ENCODE assay signal across 25 cellular contexts in genomic region chr10:119297207-119297968, GRCh38.
DNase-seq lines count a peak whose midpoint lies in the region; ATAC-seq and TF ChIP-seq lines count a peak whose summit lies in the region.
"Had no signal": no experiment of that assay in that cellular context is flagged by ENCODE, and none has a peak within 500 bp of the region (broad histone marks: within the 10 kb centered on the region; RNA-seq: fewer than 3 reads in every experiment).

No MANE protein-coding gene starts in this region.

- intact Hi-C loops in heart left ventricle (cut with DNase I) (loop anchor here in 2 of 10 donors (5.0 kb wide), 2 partner anchors 40 to 90 kb away; partner anchors contain the start of gene GRK5 (in 1 of the 2)), transverse colon (cut with DNase I; ENCODE audit: low total_unique reads) (no loop called here)

- H3K4me3 Mint-ChIP-seq in activated naive CD8-positive, alpha-beta T cell treated with anti-CD3 and anti-CD28 coated beads, Interleukin-2, amount 10 ng/mL, durations not matched to agents 7 days and 5 days = no peak overlapping the region
- H3K4me3 Mint-ChIP-seq in activated naive CD8-positive, alpha-beta T cell treated with anti-CD3 and anti-CD28 coated beads, Interleukin-2, amount 50 U/mL, for 24 hours = no peak overlapping the region
- no peak overlapping the region for H3K4me3 Mint-ChIP-seq in WTC11
- H3K4me3 Mint-ChIP-seq: activated CD8-positive, alpha-beta memory T cell treated with anti-CD3 and anti-CD28 coated beads, Interleukin-2, amount 10 ng/mL, durations not matched to agents 7 days and 5 days; activated T-cell treated with anti-CD3 and anti-CD28 coated beads, Interleukin-2, amount 50 U/mL, for 72 hours; immature natural killer cell; neural progenitor cell had no signal

- H3K9me3 Mint-ChIP-seq in activated naive CD8-positive, alpha-beta T cell treated with anti-CD3 and anti-CD28 coated beads, Interleukin-2, amount 10 ng/mL, durations not matched to agents 7 days and 5 days = peaks cover 4% of the 10 kb centered on the region
- H3K9me3 Mint-ChIP-seq in activated naive CD8-positive, alpha-beta T cell treated with anti-CD3 and anti-CD28 coated beads, Interleukin-2, amount 50 U/mL, for 24 hours = peaks cover 11% of the 10 kb centered on the region
- H3K9me3 Mint-ChIP-seq in WTC11 = peaks cover 26% of the 10 kb centered on the region
- H3K9me3 Mint-ChIP-seq: activated T-cell treated with anti-CD3 and anti-CD28 coated beads, Interleukin-2, amount 50 U/mL, for 72 hours had no signal

- H3K36me3 Mint-ChIP-seq in activated naive CD8-positive, alpha-beta T cell treated with anti-CD3 and anti-CD28 coated beads, Interleukin-2, amount 10 ng/mL, durations not matched to agents 7 days and 5 days = peaks cover 19% of the 10 kb centered on the region
- H3K36me3 Mint-ChIP-seq in activated naive CD8-positive, alpha-beta T cell treated with anti-CD3 and anti-CD28 coated beads, Interleukin-2, amount 50 U/mL, for 24 hours (ENCODE audit: low read depth) = peaks cover 8% of the 10 kb centered on the region
- H3K36me3 Mint-ChIP-seq in WTC11 = peaks cover 3% of the 10 kb centered on the region

- ATAC-seq in activated naive CD8-positive, alpha-beta T cell treated with anti-CD3 and anti-CD28 coated beads, Interleukin-2, amount 10 ng/mL, durations not matched to agents 7 days and 5 days (ENCODE audit: low read depth) = no peak
- no peak for ATAC-seq in activated naive CD8-positive, alpha-beta T cell treated with anti-CD3 and anti-CD28 coated beads, Interleukin-2, amount 50 U/mL, for 24 hours
- peak; percentile 69 to 83 (median 82) for ATAC-seq in heart left ventricle
- ATAC-seq in WTC11 = no peak
- ATAC-seq: activated CD8-positive, alpha-beta memory T cell treated with anti-CD3 and anti-CD28 coated beads, Interleukin-2, amount 10 ng/mL, durations not matched to agents 7 days and 5 days; activated T-cell treated with anti-CD3 and anti-CD28 coated beads, Interleukin-2, amount 50 U/mL, for 72 hours; mucosa of descending colon had no signal

- no peak for DNase-seq in activated naive CD8-positive, alpha-beta T cell treated with anti-CD3 and anti-CD28 coated beads, Interleukin-2, amount 10 ng/mL, durations not matched to agents 7 days and 5 days
- no peak for DNase-seq in activated naive CD8-positive, alpha-beta T cell treated with anti-CD3 and anti-CD28 coated beads, Interleukin-2, amount 50 U/mL, for 24 hours
- peak in 3 of 5 donors; percentile 36 to 75 (median 69) for DNase-seq in heart left ventricle
- no peak for DNase-seq in transverse colon
- no peak for DNase-seq in ecto neural progenitor cell (ENCODE audit: low spot score)
- DNase-seq in WTC11 (ENCODE audit: low spot score) = no peak
- no peak for DNase-seq in DMS79 (lab: John Stamatoyannopoulos, UW)
- DNase-seq: activated CD4-positive, alpha-beta T cell treated with anti-CD3 and anti-CD28 coated beads, Interleukin-2, amount 50 U/mL, for 1 hour; activated CD8-positive, alpha-beta memory T cell treated with anti-CD3 and anti-CD28 coated beads, Interleukin-2, amount 10 ng/mL, durations not matched to agents 7 days and 5 days; activated naive CD4-positive, alpha-beta T cell treated with anti-CD3 and anti-CD28 coated beads, Interleukin-2, amount 50 U/mL, for 16 hours; activated T-cell treated with anti-CD3 and anti-CD28 coated beads, Interleukin-2, amount 50 U/mL, for 72 hours; COR-L47; foreskin fibroblast; GOT3; hippocampal formation; immature natural killer cell; KG1; mucosa of descending colon; NCI-H526 treated with DMSO at 0.1 percent for 48 hours; T-helper 2 cell had no signal

- H3K4me3 ChIP-seq in heart left ventricle (no peak overlapping the region), muscle layer of colon (ENCODE audit: low read depth in 1 of 2, low read length in 2 of 2) (no peak overlapping the region), transverse colon (no peak overlapping the region)
- H3K4me3 ChIP-seq: ascending aorta, mucosa of descending colon, neural progenitor cell, Peyer's patch had no signal

- peak overlapping the region; percentile 47 for H3K27ac Mint-ChIP-seq in activated naive CD8-positive, alpha-beta T cell treated with anti-CD3 and anti-CD28 coated beads, Interleukin-2, amount 10 ng/mL, durations not matched to agents 7 days and 5 days
- H3K27ac Mint-ChIP-seq in activated naive CD8-positive, alpha-beta T cell treated with anti-CD3 and anti-CD28 coated beads, Interleukin-2, amount 50 U/mL, for 24 hours = no peak overlapping the region
- no peak overlapping the region for H3K27ac Mint-ChIP-seq in WTC11
- H3K27ac Mint-ChIP-seq: activated CD8-positive, alpha-beta memory T cell treated with anti-CD3 and anti-CD28 coated beads, Interleukin-2, amount 10 ng/mL, durations not matched to agents 7 days and 5 days; activated T-cell treated with anti-CD3 and anti-CD28 coated beads, Interleukin-2, amount 50 U/mL, for 72 hours; neural progenitor cell had no signal

- H3K4me1 Mint-ChIP-seq in activated naive CD8-positive, alpha-beta T cell treated with anti-CD3 and anti-CD28 coated beads, Interleukin-2, amount 10 ng/mL, durations not matched to agents 7 days and 5 days = peaks cover 47% of the 10 kb centered on the region
- peaks cover 47% of the 10 kb centered on the region for H3K4me1 Mint-ChIP-seq in activated naive CD8-positive, alpha-beta T cell treated with anti-CD3 and anti-CD28 coated beads, Interleukin-2, amount 50 U/mL, for 24 hours
- H3K4me1 Mint-ChIP-seq in WTC11 = peaks cover 10% of the 10 kb centered on the region; the same call in 1 of the 2 replicates

- peak overlapping the region in 10 of 12 donors; percentile 20 to 74 (median 50) for H3K27ac ChIP-seq in heart left ventricle
- peak overlapping the region; percentile 29 for H3K27ac ChIP-seq in muscle layer of colon (ENCODE audit: low read depth, low read length)
- peak overlapping the region in 3 of 4 donors; percentile 12 to 35 (median 16) for H3K27ac ChIP-seq in transverse colon
- H3K27ac ChIP-seq: neural progenitor cell, VCaP had no signal

- no peak for TF ChIP-seq EP300 in transverse colon (IDR thresholded peaks at IDR 0.05; ENCODE audit: low read depth)

- H3K36me3 ChIP-seq in heart left ventricle = peaks cover 0 to 3% (median 0%) of the 10 kb centered on the region in 9 donors
- no peaks in the 10 kb centered on the region for H3K36me3 ChIP-seq in muscle layer of colon (ENCODE audit: insufficient read depth, low read length)
- no peaks in the 10 kb centered on the region for H3K36me3 ChIP-seq in transverse colon
- H3K36me3 ChIP-seq: neural progenitor cell, Peyer's patch had no signal

- H3K9ac ChIP-seq in muscle layer of colon (ENCODE audit: low read length) = no peak overlapping the region
- H3K9ac ChIP-seq: neural progenitor cell had no signal

- in situ Hi-C loops in transverse colon (cut with MboI; ENCODE audit: low pct_ligation_motif_present in 1 of 4, low pct_unique_long_range_greater_than_20kb in 1 of 4, low sequenced_read_pairs in 3 of 4) = no loop called here

- TF ChIP-seq POLR2A in heart left ventricle (IDR thresholded peaks at IDR 0.05) = no peak
- TF ChIP-seq POLR2A in transverse colon (IDR thresholded peaks at IDR 0.05) = no peak

- WGBS in heart left ventricle, 4 donors = 64 to 73% (median 67%) methylated on average over 5 of the region's 5 CpGs
- WGBS in transverse colon (ENCODE audit: low coverage in 1 of 2), 2 donors = 97 to 100% methylated on average over 3 to 5 of the region's 5 CpGs

- POLR2A ChIA-PET in activated naive CD8-positive, alpha-beta T cell treated with anti-CD3 and anti-CD28 coated beads, Interleukin-2, amount 10 ng/mL, durations not matched to agents 7 days and 5 days (lab: Charles Lee) = interaction anchor here (0.7 to 1.0 kb wide), 2 partner anchors 8 to 26 kb away, joined by 3 to 5 read pairs; no protein-coding TSS in a partner anchor
- POLR2A ChIA-PET in WTC11 (lab: Charles Lee) = no interaction called here

- H3K9me3 ChIP-seq in heart left ventricle (peaks cover 0 to 9% (median 0%) of the 10 kb centered on the region in 12 donors), muscle layer of colon (ENCODE audit: low read length) (no peaks in the 10 kb centered on the region), transverse colon (no peaks in the 10 kb centered on the region)
- H3K9me3 ChIP-seq: ascending aorta had no signal

- CTCF ChIA-PET in WTC11 (lab: Charles Lee) = interaction anchor here (1.3 kb wide), 2 partner anchors 90 to 98 kb away, joined by 3 to 4 read pairs; partner anchors contain the start of gene GRK5

- no peaks in the 10 kb centered on the region for H3K27me3 Mint-ChIP-seq in activated naive CD8-positive, alpha-beta T cell treated with anti-CD3 and anti-CD28 coated beads, Interleukin-2, amount 10 ng/mL, durations not matched to agents 7 days and 5 days
- no peaks in the 10 kb centered on the region for H3K27me3 Mint-ChIP-seq in activated naive CD8-positive, alpha-beta T cell treated with anti-CD3 and anti-CD28 coated beads, Interleukin-2, amount 50 U/mL, for 24 hours
- H3K27me3 Mint-ChIP-seq in WTC11 (ENCODE audit: low read depth) = peaks cover 4% of the 10 kb centered on the region
- H3K27me3 Mint-ChIP-seq: activated CD8-positive, alpha-beta memory T cell treated with anti-CD3 and anti-CD28 coated beads, Interleukin-2, amount 10 ng/mL, durations not matched to agents 7 days and 5 days had no signal

- H3K27me3 ChIP-seq in heart left ventricle (no peaks in the 10 kb centered on the region), muscle layer of colon (ENCODE audit: control insufficient read depth in 1 of 2, insufficient read depth in 2 of 2, low read length in 2 of 2) (no peaks in the 10 kb centered on the region), transverse colon (no peaks in the 10 kb centered on the region)
- H3K27me3 ChIP-seq: ascending aorta, neural progenitor cell, Peyer's patch had no signal

- H3K4me1 ChIP-seq in heart left ventricle (peaks cover 0 to 91% (median 47%) of the 10 kb centered on the region in 12 donors), muscle layer of colon (ENCODE audit: insufficient read depth, low read length) (peaks cover 38% of the 10 kb centered on the region), transverse colon (peaks cover 6 to 37% (median 10%) of the 10 kb centered on the region in 4 donors)

- TF ChIP-seq CTCF in heart left ventricle (IDR thresholded peaks at IDR 0.05) (no peak), transverse colon (IDR thresholded peaks at IDR 0.05) (no peak), WTC11 (IDR thresholded peaks at IDR 0.05) (no peak)

TF ChIP-seq in WTC11, 78 proteins besides CTCF, POLR2A, EP300 and RAD21 (continues in another document):
- no peak for TF ChIP-seq FOXK1 (CRISPR knock-in tag; IDR thresholded peaks at IDR 0.05)

Comparison
In these comparisons a context has a peak if more than half of its experiments do, and no peak if none do; other contexts are left out.
1. ATAC-seq: peak in heart left ventricle (4 of 4); none in activated naive CD8-positive, alpha-beta T cell treated with anti-CD3 and anti-CD28 coated beads, Interleukin-2, amount 10 ng/mL, durations not matched to agents 7 days and 5 days (single experiment), activated naive CD8-positive, alpha-beta T cell treated with anti-CD3 and anti-CD28 coated beads, Interleukin-2, amount 50 U/mL, for 24 hours (single experiment) and WTC11 (single experiment).
2. DNase-seq: peak in heart left ventricle (3 of 5); none in activated naive CD8-positive, alpha-beta T cell treated with anti-CD3 and anti-CD28 coated beads, Interleukin-2, amount 10 ng/mL, durations not matched to agents 7 days and 5 days (single experiment), activated naive CD8-positive, alpha-beta T cell treated with anti-CD3 and anti-CD28 coated beads, Interleukin-2, amount 50 U/mL, for 24 hours (single experiment), transverse colon (single experiment), ecto neural progenitor cell (single experiment), WTC11 (single experiment) and DMS79 (single experiment).
3. Peak in every context shown above with its lines, with median percentiles within 50 percentile points of each other: H3K27ac ChIP-seq.